32 cellular contexts compared by ENCODE assay signal in genomic region chr7:115293628-115294236, GRCh38.
DNase-seq lines count a peak whose midpoint lies in the region; ATAC-seq and TF ChIP-seq lines count a peak whose summit lies in the region.
"Had no signal": no experiment of that assay in that cellular context is flagged by ENCODE, and none has a peak within 500 bp of the region (broad histone marks: within the 10 kb centered on the region; RNA-seq: fewer than 3 reads in every experiment).

No MANE protein-coding gene starts in this region.

- POLR2A ChIA-PET in activated CD8-positive, alpha-beta T cell treated with anti-CD3 and anti-CD28 coated beads, Interleukin-2, amount 10 ng/mL, durations not matched to agents 7 days and 5 days (lab: Charles Lee) = no interaction called here

- H3K27ac Mint-ChIP-seq in HFFc6 = peak overlapping the region; percentile 11; the same call in 1 of the 2 replicates
- no peak overlapping the region for H3K27ac Mint-ChIP-seq in activated CD8-positive, alpha-beta T cell treated with anti-CD3 and anti-CD28 coated beads, Interleukin-2, amount 10 ng/mL, durations not matched to agents 7 days and 5 days
- H3K27ac Mint-ChIP-seq: activated CD4-positive, alpha-beta T cell treated with anti-CD3 and anti-CD28 coated beads, Interleukin-2, amount 10 ng/mL, durations not matched to agents 24 days and 14 days; activated naive CD4-positive, alpha-beta T cell treated with anti-CD3 and anti-CD28 coated beads, Interleukin-2, amount 50 U/mL, for 72 hours; effector memory CD8-positive, alpha-beta T cell; H9; stimulated activated naive CD8-positive, alpha-beta T cell treated with anti-CD3 and anti-CD28 coated beads, Interleukin-15, Interleukin-2, amounts not matched to agents 100 ng/mL and 50 ng/mL, for 24 hours; T-cell had no signal

- H3K4me3 Mint-ChIP-seq in HFFc6 = 0 out of 2 replicates have a peak overlapping the region, but pooled peaks have one; percentile 3
- H3K4me3 Mint-ChIP-seq in activated CD8-positive, alpha-beta T cell treated with anti-CD3 and anti-CD28 coated beads, Interleukin-2, amount 10 ng/mL, durations not matched to agents 7 days and 5 days = no peak overlapping the region
- H3K4me3 Mint-ChIP-seq: activated CD4-positive, alpha-beta T cell treated with anti-CD3 and anti-CD28 coated beads, Interleukin-2, amount 10 ng/mL, durations not matched to agents 24 days and 14 days; effector memory CD8-positive, alpha-beta T cell; H9; nephron; stimulated activated naive CD8-positive, alpha-beta T cell treated with anti-CD3 and anti-CD28 coated beads, Interleukin-15, Interleukin-2, amounts not matched to agents 100 ng/mL and 50 ng/mL, for 24 hours; T-cell had no signal

- no peak for TF ChIP-seq POLR2A in erythroblast (IDR thresholded peaks at IDR 0.05; ENCODE audit: low read length)

- H3K4me3 ChIP-seq in epithelial cell of proximal tubule (ENCODE audit: low read depth, low read length) = no peak overlapping the region
- H3K4me3 ChIP-seq: gastroesophageal sphincter, hepatocyte, SJSA1, spleen, testis had no signal

- TF ChIP-seq CTCF in HFFc6 (IDR thresholded peaks at IDR 0.05) = no peak
- TF ChIP-seq CTCF in epithelial cell of proximal tubule (conservative IDR thresholded peaks at IDR 0.05; ENCODE audit: low read depth, low read length) = no peak

- H3K9me3 Mint-ChIP-seq in HFFc6 = no peaks in the 10 kb centered on the region
- no peaks in the 10 kb centered on the region for H3K9me3 Mint-ChIP-seq in activated CD8-positive, alpha-beta T cell treated with anti-CD3 and anti-CD28 coated beads, Interleukin-2, amount 10 ng/mL, durations not matched to agents 7 days and 5 days (ENCODE audit: insufficient read depth)
- H3K9me3 Mint-ChIP-seq: activated CD4-positive, alpha-beta T cell treated with anti-CD3 and anti-CD28 coated beads, Interleukin-2, amount 10 ng/mL, durations not matched to agents 24 days and 14 days; activated naive CD4-positive, alpha-beta T cell treated with anti-CD3 and anti-CD28 coated beads, Interleukin-2, amount 50 U/mL, for 72 hours; effector memory CD8-positive, alpha-beta T cell; H9; nephron had no signal

- peak; percentile 20 for DNase-seq in EH (ENCODE audit: low read depth)
- DNase-seq in HFFc6 = peak; percentile 17
- DNase-seq in epithelial cell of proximal tubule (ENCODE audit: low read depth) = peak; percentile 29
- peak; percentile 1 for DNase-seq in left kidney (ENCODE audit: low read depth, low spot score)
- DNase-seq in NCI-H2227 (lab: John Stamatoyannopoulos, UW; ENCODE audit: unreplicated experiment) = no peak
- no peak for DNase-seq in erythroblast (lab: John Stamatoyannopoulos, UW)
- DNase-seq in activated CD8-positive, alpha-beta T cell treated with anti-CD3 and anti-CD28 coated beads, Interleukin-2, amount 10 ng/mL, durations not matched to agents 7 days and 5 days = no peak
- no peak for DNase-seq in retina
- DNase-seq: activated CD4-positive, alpha-beta T cell treated with anti-CD3 and anti-CD28 coated beads, Interleukin-2, amount 10 ng/mL, durations not matched to agents 24 days and 14 days; activated effector memory CD4-positive, alpha-beta T cell treated with Interleukin-2 at 50 U/mL for 16 hours; activated T-cell treated with anti-CD3 and anti-CD28 coated beads, Interleukin-2, amount 50 U/mL, for 1 hour; aorta; cortex of kidney; DMS79; effector memory CD8-positive, alpha-beta T cell; H9; MV-4-11; NCI-H1436; NCI-H2081; NCI-H510A; spleen; stimulated activated CD4-positive, alpha-beta T cell treated with anti-CD3 and anti-CD28 coated beads, Interleukin-2, amount 100 ng/mL, for 24 hours; T-cell; testis had no signal

- CTCF ChIA-PET in activated CD8-positive, alpha-beta T cell treated with anti-CD3 and anti-CD28 coated beads, Interleukin-2, amount 10 ng/mL, durations not matched to agents 7 days and 5 days (lab: Charles Lee) = no interaction called here

- no peaks in the 10 kb centered on the region for H3K27me3 Mint-ChIP-seq in HFFc6 (ENCODE audit: insufficient read depth)
- H3K27me3 Mint-ChIP-seq in activated CD8-positive, alpha-beta T cell treated with anti-CD3 and anti-CD28 coated beads, Interleukin-2, amount 10 ng/mL, durations not matched to agents 7 days and 5 days (ENCODE audit: low read depth) = peaks cover 2% of the 10 kb centered on the region

- peaks cover 71% of the 10 kb centered on the region for H3K4me1 Mint-ChIP-seq in HFFc6 (ENCODE audit: low read depth)
- H3K4me1 Mint-ChIP-seq in activated CD8-positive, alpha-beta T cell treated with anti-CD3 and anti-CD28 coated beads, Interleukin-2, amount 10 ng/mL, durations not matched to agents 7 days and 5 days (ENCODE audit: low read depth) = no peaks in the 10 kb centered on the region
- H3K4me1 Mint-ChIP-seq: activated CD4-positive, alpha-beta T cell treated with anti-CD3 and anti-CD28 coated beads, Interleukin-2, amount 10 ng/mL, durations not matched to agents 24 days and 14 days; H9; nephron; T-cell had no signal

- peaks cover 9% of the 10 kb centered on the region for H3K36me3 Mint-ChIP-seq in HFFc6 (ENCODE audit: low read depth)
- no peaks in the 10 kb centered on the region for H3K36me3 Mint-ChIP-seq in activated CD8-positive, alpha-beta T cell treated with anti-CD3 and anti-CD28 coated beads, Interleukin-2, amount 10 ng/mL, durations not matched to agents 7 days and 5 days (ENCODE audit: low read depth)
- H3K36me3 Mint-ChIP-seq: activated naive CD4-positive, alpha-beta T cell treated with anti-CD3 and anti-CD28 coated beads, Interleukin-2, amount 50 U/mL, for 72 hours; T-cell had no signal

- no peak for ATAC-seq in activated CD8-positive, alpha-beta T cell treated with anti-CD3 and anti-CD28 coated beads, Interleukin-2, amount 10 ng/mL, durations not matched to agents 7 days and 5 days
- ATAC-seq: activated naive CD4-positive, alpha-beta T cell treated with anti-CD3 and anti-CD28 coated beads, Interleukin-2, amount 50 U/mL, for 72 hours; effector memory CD8-positive, alpha-beta T cell; esophagus mucosa; gastroesophageal sphincter; left lobe of liver; T-cell had no signal

Comparison
In these comparisons a context has a peak if more than half of its experiments do, and no peak if none do; other contexts are left out.
1. DNase-seq: peak in EH (single experiment), HFFc6 (single experiment), epithelial cell of proximal tubule (single experiment) and left kidney (single experiment); none in NCI-H2227 (single experiment), erythroblast (0 of 2), activated CD8-positive, alpha-beta T cell treated with anti-CD3 and anti-CD28 coated beads, Interleukin-2, amount 10 ng/mL, durations not matched to agents 7 days and 5 days (single experiment) and retina (single experiment).